8 cellular contexts compared by ENCODE assay signal in the genomic region with DNA sequence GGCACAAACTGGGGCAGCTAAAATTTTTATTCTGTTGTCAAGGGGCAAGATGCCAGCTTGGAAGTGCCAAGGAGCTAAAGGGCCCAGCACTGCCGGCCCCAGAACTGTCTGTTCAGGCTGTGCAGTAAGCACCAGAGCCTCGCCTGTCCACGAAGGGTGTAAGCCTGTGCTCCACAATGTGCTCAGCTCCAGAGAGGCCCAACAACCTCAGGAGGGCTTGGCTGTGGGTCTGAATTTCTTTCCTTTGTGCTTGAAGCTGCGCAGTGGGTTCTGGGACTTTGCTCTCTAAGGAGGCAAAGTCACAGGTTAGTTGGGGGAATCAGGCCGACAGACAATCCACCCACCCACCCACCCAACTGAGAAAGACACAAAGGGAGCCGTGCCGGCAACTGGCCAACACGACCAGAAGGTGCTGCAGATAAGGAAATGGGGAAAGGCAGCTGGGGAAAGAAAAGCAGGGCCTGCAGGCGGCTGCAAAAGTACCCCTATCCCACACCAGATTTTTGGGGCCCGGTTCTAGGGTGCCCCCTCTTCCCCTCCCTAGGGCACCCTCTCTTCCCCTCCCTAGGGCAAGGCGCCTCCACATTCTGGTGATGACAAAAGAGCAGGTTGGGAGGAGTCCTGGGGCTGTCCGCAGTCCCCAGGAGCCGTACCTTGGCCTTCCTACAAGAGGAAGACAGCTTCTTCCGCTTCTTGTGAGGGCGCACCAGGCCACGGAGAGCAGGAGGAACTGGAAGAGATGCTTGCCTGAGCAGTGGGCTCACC. TPM values are rescaled to one million over a fixed set of nuclear protein-coding genes. Genes with fewer than 3 reads are reported as not detected.
DNase-seq lines count a peak whose midpoint lies in the region; ATAC-seq and TF ChIP-seq lines count a peak whose summit lies in the region.
"Had no signal": no experiment of that assay in that cellular context is flagged by ENCODE, and none has a peak within 500 bp of the region (broad histone marks: within the 10 kb centered on the region; RNA-seq: fewer than 3 reads in every experiment).

No MANE protein-coding gene starts in this region.

- TF ChIP-seq CTCF in neural progenitor cell (IDR thresholded peaks at IDR 0.05): no peak
- no peak for TF ChIP-seq CTCF in foreskin fibroblast (IDR thresholded peaks at IDR 0.05; ENCODE audit: low read depth, low read length)

- no peak overlapping the region for H3K9ac ChIP-seq in neural progenitor cell
- H3K9ac ChIP-seq in Karpas-422 (ENCODE audit: low read length): no peak overlapping the region

- H3K36me3 ChIP-seq in neural progenitor cell (no peaks in the 10 kb centered on the region), Karpas-422 (ENCODE audit: insufficient read depth, low read length) (peaks cover 40% of the 10 kb centered on the region)

- H3K4me3 Mint-ChIP-seq in activated naive CD8-positive, alpha-beta T cell treated with anti-CD3 and anti-CD28 coated beads for 36 hours: no peak overlapping the region
- H3K4me3 Mint-ChIP-seq in neural progenitor cell: no peak overlapping the region

- H4K20me1 ChIP-seq in neural progenitor cell (ENCODE audit: low read depth): no peaks in the 10 kb centered on the region
- H4K20me1 ChIP-seq in Karpas-422 (ENCODE audit: insufficient read depth, low read depth, low read length): peaks cover 15% of the 10 kb centered on the region

- peaks cover 14% of the 10 kb centered on the region for H3F3A ChIP-seq in neural progenitor cell (ENCODE audit: low read depth)

- H3K27ac Mint-ChIP-seq in activated naive CD8-positive, alpha-beta T cell treated with anti-CD3 and anti-CD28 coated beads for 36 hours: peak overlapping the region; percentile 38
- H3K27ac Mint-ChIP-seq in neural progenitor cell: no peak overlapping the region

- H3K79me2 ChIP-seq in neural progenitor cell (ENCODE audit: low read depth) (peaks cover under 1% of the 10 kb centered on the region), Karpas-422 (ENCODE audit: low read length) (no peaks in the 10 kb centered on the region)

- H3K4me3 ChIP-seq in neural progenitor cell (no peak overlapping the region), foreskin fibroblast (ENCODE audit: low read depth in 1 of 2, low read length in 2 of 2) (no peak overlapping the region), Karpas-422 (ENCODE audit: low read length) (no peak overlapping the region)

- H3K9me3 Mint-ChIP-seq in activated naive CD8-positive, alpha-beta T cell treated with anti-CD3 and anti-CD28 coated beads for 36 hours: no peaks in the 10 kb centered on the region
- no peaks in the 10 kb centered on the region for H3K9me3 Mint-ChIP-seq in neural progenitor cell

- no peaks in the 10 kb centered on the region for H3K9me2 ChIP-seq in Karpas-422 (replicated peaks; ENCODE audit: insufficient read depth, low read length)

- peak overlapping the region; percentile 35 for H3K27ac ChIP-seq in neural progenitor cell
- no peak overlapping the region for H3K27ac ChIP-seq in Karpas-422 (ENCODE audit: low read length)

- ATAC-seq in GM19043 (IDR thresholded peaks at IDR 0.05; ENCODE audit: low read depth, unreplicated experiment): peak; percentile 34
- peak; percentile 18 for ATAC-seq in HG02798 (IDR thresholded peaks at IDR 0.05; ENCODE audit: poor library complexity, unreplicated experiment)

- H3K27me3 Mint-ChIP-seq in activated naive CD8-positive, alpha-beta T cell treated with anti-CD3 and anti-CD28 coated beads for 36 hours: no peaks in the 10 kb centered on the region
- H3K27me3 Mint-ChIP-seq in neural progenitor cell (ENCODE audit: insufficient read depth, low read depth): peaks cover 3% of the 10 kb centered on the region

- H3K4me2 ChIP-seq in neural progenitor cell (no peak overlapping the region), Karpas-422 (ENCODE audit: low read depth, low read length, poor library complexity, severe bottlenecking) (no peak overlapping the region)

- H3K9me3 ChIP-seq in neural progenitor cell (ENCODE audit: low read depth): no peaks in the 10 kb centered on the region
- H3K9me3 ChIP-seq in Karpas-422 (ENCODE audit: low read length): no peaks in the 10 kb centered on the region

- H3K36me3 Mint-ChIP-seq in activated naive CD8-positive, alpha-beta T cell treated with anti-CD3 and anti-CD28 coated beads for 36 hours: peaks cover 42% of the 10 kb centered on the region
- H3K36me3 Mint-ChIP-seq in neural progenitor cell: peaks cover 40% of the 10 kb centered on the region

- peaks cover 32% of the 10 kb centered on the region for H3K4me1 Mint-ChIP-seq in activated naive CD8-positive, alpha-beta T cell treated with anti-CD3 and anti-CD28 coated beads for 36 hours
- H3K4me1 Mint-ChIP-seq in neural progenitor cell: no peaks in the 10 kb centered on the region

- H3K4me1 ChIP-seq in neural progenitor cell (no peaks in the 10 kb centered on the region), Karpas-422 (ENCODE audit: low read length) (no peaks in the 10 kb centered on the region)

- no peak overlapping the region for H2AFZ ChIP-seq in neural progenitor cell (replicated peaks)
- H2AFZ ChIP-seq in Karpas-422 (ENCODE audit: low read length): no peak overlapping the region

- H3K27me3 ChIP-seq in neural progenitor cell (no peaks in the 10 kb centered on the region), Karpas-422 (ENCODE audit: low read length) (no peaks in the 10 kb centered on the region)

- no peak for DNase-seq in activated naive CD8-positive, alpha-beta T cell treated with anti-CD3 and anti-CD28 coated beads for 36 hours
- DNase-seq in neural progenitor cell (ENCODE audit: low spot score): no peak
- no peak for DNase-seq in LoVo (ENCODE audit: low spot score)
- no peak for DNase-seq in foreskin fibroblast
- no peak for DNase-seq in Karpas-422

RNA-seq across cellular contexts. Expression of a gene that starts 7.7 kb away (rescaled TPM):
- total RNA-seq in activated naive CD8-positive, alpha-beta T cell treated with anti-CD3 and anti-CD28 coated beads for 36 hours: 100 to 1,000 TPM; 142 to 154 TPM
- 61.0 and 67.5 TPM in 2 replicates for total RNA-seq in neural progenitor cell (ENCODE audit: low replicate concordance)
- 66.8 and 73.3 TPM in 2 replicates for total RNA-seq in Karpas-422 (2014; rRNA removed; shearing (Covaris generic); ENCODE audit: low replicate concordance)

RNA-seq across cellular contexts. Expression of a gene that starts 16.1 kb away (rescaled TPM):
- total RNA-seq in activated naive CD8-positive, alpha-beta T cell treated with anti-CD3 and anti-CD28 coated beads for 36 hours: 10 to 100 TPM; 70.3 to 70.8 TPM
- 95.8 and 222 TPM in 2 replicates for total RNA-seq in neural progenitor cell (ENCODE audit: low replicate concordance)
- 62.0 and 66.2 TPM in 2 replicates for total RNA-seq in Karpas-422 (2014; rRNA removed; shearing (Covaris generic); ENCODE audit: low replicate concordance)

RNA-seq across cellular contexts. Expression of a gene that starts 24.8 kb away (rescaled TPM):
- not detected for total RNA-seq in activated naive CD8-positive, alpha-beta T cell treated with anti-CD3 and anti-CD28 coated beads for 36 hours
- 0.09 TPM in 1 of 2 replicates, not detected in the other for total RNA-seq in neural progenitor cell (ENCODE audit: low replicate concordance)
- not detected in 2 replicates for total RNA-seq in Karpas-422 (2014; rRNA removed; shearing (Covaris generic); ENCODE audit: low replicate concordance)
- total RNA-seq: osteocyte had no signal

RNA-seq across cellular contexts. Expression of a gene that starts 40.5 kb away (rescaled TPM):
- 10 to 100 TPM; 75.8 to 77.9 TPM for total RNA-seq in activated naive CD8-positive, alpha-beta T cell treated with anti-CD3 and anti-CD28 coated beads for 36 hours
- 25.2 and 54.4 TPM in 2 replicates for total RNA-seq in neural progenitor cell (ENCODE audit: low replicate concordance)
- 24.9 and 34.9 TPM in 2 replicates for total RNA-seq in Karpas-422 (2014; rRNA removed; shearing (Covaris generic); ENCODE audit: low replicate concordance)
